9 cellular contexts compared by ENCODE assay signal in genomic region chr4:183407128-183407585, GRCh38. TPM values are rescaled to one million over a fixed set of nuclear protein-coding genes. Genes with fewer than 3 reads are reported as not detected.
DNase-seq lines count a peak whose midpoint lies in the region; ATAC-seq and TF ChIP-seq lines count a peak whose summit lies in the region.
"Had no signal": no experiment of that assay in that cellular context is flagged by ENCODE, and none has a peak within 500 bp of the region (broad histone marks: within the 10 kb centered on the region; RNA-seq: fewer than 3 reads in every experiment).

No MANE protein-coding gene starts in this region.

- peak overlapping the region; percentile 82 to 85 for H3K9ac ChIP-seq in duodenal mucosa (ENCODE audit: low read depth in 1 of 2, low read length in 2 of 2)

- no peaks in the 10 kb centered on the region for H3K27me3 ChIP-seq in duodenal mucosa (ENCODE audit: control insufficient read depth in 1 of 2, insufficient read depth in 2 of 2, low read length in 2 of 2)
- no peaks in the 10 kb centered on the region for H3K27me3 ChIP-seq in lower lobe of right lung (ENCODE audit: low read depth)

- H3K9me3 ChIP-seq in duodenal mucosa (ENCODE audit: control insufficient read depth in 1 of 2, low read length in 2 of 2) (no peaks in the 10 kb centered on the region), lower lobe of right lung (no peaks in the 10 kb centered on the region)

- ATAC-seq in GM19328 (IDR thresholded peaks at IDR 0.05; ENCODE audit: unreplicated experiment), result peak; percentile 94
- ATAC-seq in HG03460 (IDR thresholded peaks at IDR 0.05; ENCODE audit: unreplicated experiment), result peak; percentile 72
- peak; percentile 95 for ATAC-seq in lower lobe of right lung

- DNase-seq in C1 segment of cervical spinal cord (lab: John Stamatoyannopoulos, UW), result peak; percentile 27 to 92 (median 80)
- peak; percentile 81 for DNase-seq in NCI-H748 (lab: John Stamatoyannopoulos, UW; ENCODE audit: unreplicated experiment)
- peak; percentile 94 to 95 for DNase-seq in activated CD4-positive, alpha-beta T cell treated with anti-CD3 and anti-CD28 coated beads, Interleukin-2, amount 50 U/mL, for 48 hours
- DNase-seq in lower lobe of right lung, result peak; percentile 89
- DNase-seq in stimulated activated CD4-positive, alpha-beta T cell treated with anti-CD3 and anti-CD28 coated beads, TNF-alpha, amount 100 ng/mL, for 4 hours (ENCODE audit: low read depth in 3 of 3), result peak; percentile 80 to 85 (median 82)

- intact Hi-C loops in lower lobe of right lung (cut with DNase I), result no loop called here

- H3K4me1 ChIP-seq in duodenal mucosa (ENCODE audit: control insufficient read depth in 1 of 2, insufficient read depth in 2 of 2, low read length in 2 of 2), result peaks cover 32 to 35% of the 10 kb centered on the region in 2 donors
- no peaks in the 10 kb centered on the region for H3K4me1 ChIP-seq in lower lobe of right lung

- H3K4me3 ChIP-seq in duodenal mucosa (ENCODE audit: low read depth in 1 of 2, low read length in 2 of 2), result peak overlapping the region; percentile 79 to 89
- peak overlapping the region; percentile 38 for H3K4me3 ChIP-seq in lower lobe of right lung

- no peaks in the 10 kb centered on the region for H3K36me3 ChIP-seq in duodenal mucosa (ENCODE audit: control insufficient read depth in 1 of 2, insufficient read depth in 2 of 2, low read length in 2 of 2)
- no peaks in the 10 kb centered on the region for H3K36me3 ChIP-seq in lower lobe of right lung

- H3K27ac ChIP-seq in duodenal mucosa (ENCODE audit: low read depth, low read length), result peak overlapping the region; percentile 62
- H3K27ac ChIP-seq in lower lobe of right lung, result peak overlapping the region; percentile 5
- H3K27ac ChIP-seq: epithelial cell of prostate had no signal

- TF ChIP-seq CTCF in lower lobe of right lung (IDR thresholded peaks at IDR 0.05), result peak; percentile 98

RNA-seq across cellular contexts. Expression of gene CDKN2AIP, which starts 37.3 kb away (rescaled TPM):
- 15.4 TPM for total RNA-seq in lower lobe of right lung

Comparison
In these comparisons a context has a peak if more than half of its experiments do, and no peak if none do; other contexts are left out.
1. Peak in every context shown above with its lines: DNase-seq, ATAC-seq, H3K4me3 ChIP-seq and H3K27ac ChIP-seq.